In the genomic region with DNA sequence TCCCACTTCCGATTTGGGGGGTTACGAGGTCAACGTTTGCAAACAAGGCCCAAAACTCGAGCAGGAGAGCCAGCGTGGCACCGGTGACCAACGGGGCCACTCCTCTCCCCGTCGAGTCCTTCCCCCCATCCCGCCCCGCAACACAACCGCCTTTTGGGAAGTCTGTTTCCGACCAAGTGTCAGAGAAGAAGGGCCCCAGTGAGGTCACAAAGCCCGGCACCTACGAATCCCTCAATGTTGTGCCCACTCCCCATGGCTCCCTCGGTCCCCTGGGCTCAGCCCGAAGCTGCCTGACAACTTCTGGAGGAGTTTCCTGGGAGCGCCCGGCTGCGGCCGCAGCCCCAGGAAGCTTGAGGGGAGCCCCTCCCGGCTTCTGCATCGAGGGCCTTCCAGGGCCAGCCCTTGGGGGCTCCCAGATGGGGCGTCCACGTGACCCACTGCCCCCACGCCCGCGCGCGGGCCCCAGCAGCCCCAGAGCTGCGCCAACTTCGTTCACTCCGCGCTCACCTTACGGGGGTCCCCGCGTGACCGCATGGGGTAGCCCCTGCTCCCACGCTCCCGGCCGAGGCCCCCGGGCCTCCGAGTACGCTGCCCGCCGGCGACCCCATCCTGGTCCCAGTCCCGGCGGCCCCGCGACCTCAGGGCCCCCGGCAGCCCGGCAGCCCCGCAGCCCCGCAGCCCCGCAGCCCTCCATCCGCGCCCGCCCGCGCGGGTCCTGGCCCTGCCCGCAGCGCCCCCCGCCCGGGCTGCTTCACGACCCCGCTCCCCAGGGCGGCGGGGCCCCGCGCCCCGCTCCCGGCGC, we compare ENCODE assay signal across 1 cellular context.
TF ChIP-seq lines count a peak whose summit lies in the region.

No MANE protein-coding gene starts in this region.

TF ChIP-seq in K562, 482 proteins besides CTCF, POLR2A, EP300 and RAD21 (continues in another document):
- no peak for TF ChIP-seq MEF2D (tag; conservative IDR thresholded peaks at IDR 0.05; ENCODE audit: low read depth)
- 0 out of 2 replicates have a peak, but pooled peaks have one; percentile 9 for TF ChIP-seq POLR2G (IDR thresholded peaks at IDR 0.05; ENCODE audit: low read depth, low read length)
- TF ChIP-seq MYC (IDR thresholded peaks at IDR 0.05; ENCODE audit: low read depth, low read length) = no peak
- no peak for TF ChIP-seq MYC (CRISPR knock-in tag; IDR thresholded peaks at IDR 0.05; ENCODE audit: borderline replicate concordance, low read depth)
- TF ChIP-seq, protein P1, sequence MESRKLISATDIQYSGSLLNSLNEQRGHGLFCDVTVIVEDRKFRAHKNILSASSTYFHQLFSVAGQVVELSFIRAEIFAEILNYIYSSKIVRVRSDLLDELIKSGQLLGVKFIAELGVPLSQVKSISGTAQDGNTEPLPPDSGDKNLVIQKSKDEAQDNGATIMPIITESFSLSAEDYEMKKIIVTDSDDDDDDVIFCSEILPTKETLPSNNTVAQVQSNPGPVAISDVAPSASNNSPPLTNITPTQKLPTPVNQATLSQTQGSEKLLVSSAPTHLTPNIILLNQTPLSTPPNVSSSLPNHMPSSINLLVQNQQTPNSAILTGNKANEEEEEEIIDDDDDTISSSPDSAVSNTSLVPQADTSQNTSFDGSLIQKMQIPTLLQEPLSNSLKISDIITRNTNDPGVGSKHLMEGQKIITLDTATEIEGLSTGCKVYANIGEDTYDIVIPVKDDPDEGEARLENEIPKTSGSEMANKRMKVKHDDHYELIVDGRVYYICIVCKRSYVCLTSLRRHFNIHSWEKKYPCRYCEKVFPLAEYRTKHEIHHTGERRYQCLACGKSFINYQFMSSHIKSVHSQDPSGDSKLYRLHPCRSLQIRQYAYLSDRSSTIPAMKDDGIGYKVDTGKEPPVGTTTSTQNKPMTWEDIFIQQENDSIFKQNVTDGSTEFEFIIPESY (CRISPR knock-in tag; IDR thresholded peaks at IDR 0.05) = 0 out of 2 replicates have a peak, but pooled peaks have one; percentile 12
- TF ChIP-seq EP400 (IDR thresholded peaks at IDR 0.05) = 0 out of 2 replicates have a peak, but pooled peaks have one; percentile 5
- TF ChIP-seq NRF1 (conservative IDR thresholded peaks at IDR 0.05 in 1 of 2, IDR thresholded peaks at IDR 0.05 in 1 of 2) = 0 out of 4 replicates have a peak, but pooled peaks of 1 of the 2 experiments have one; percentile 8
- TF ChIP-seq, protein P2, sequence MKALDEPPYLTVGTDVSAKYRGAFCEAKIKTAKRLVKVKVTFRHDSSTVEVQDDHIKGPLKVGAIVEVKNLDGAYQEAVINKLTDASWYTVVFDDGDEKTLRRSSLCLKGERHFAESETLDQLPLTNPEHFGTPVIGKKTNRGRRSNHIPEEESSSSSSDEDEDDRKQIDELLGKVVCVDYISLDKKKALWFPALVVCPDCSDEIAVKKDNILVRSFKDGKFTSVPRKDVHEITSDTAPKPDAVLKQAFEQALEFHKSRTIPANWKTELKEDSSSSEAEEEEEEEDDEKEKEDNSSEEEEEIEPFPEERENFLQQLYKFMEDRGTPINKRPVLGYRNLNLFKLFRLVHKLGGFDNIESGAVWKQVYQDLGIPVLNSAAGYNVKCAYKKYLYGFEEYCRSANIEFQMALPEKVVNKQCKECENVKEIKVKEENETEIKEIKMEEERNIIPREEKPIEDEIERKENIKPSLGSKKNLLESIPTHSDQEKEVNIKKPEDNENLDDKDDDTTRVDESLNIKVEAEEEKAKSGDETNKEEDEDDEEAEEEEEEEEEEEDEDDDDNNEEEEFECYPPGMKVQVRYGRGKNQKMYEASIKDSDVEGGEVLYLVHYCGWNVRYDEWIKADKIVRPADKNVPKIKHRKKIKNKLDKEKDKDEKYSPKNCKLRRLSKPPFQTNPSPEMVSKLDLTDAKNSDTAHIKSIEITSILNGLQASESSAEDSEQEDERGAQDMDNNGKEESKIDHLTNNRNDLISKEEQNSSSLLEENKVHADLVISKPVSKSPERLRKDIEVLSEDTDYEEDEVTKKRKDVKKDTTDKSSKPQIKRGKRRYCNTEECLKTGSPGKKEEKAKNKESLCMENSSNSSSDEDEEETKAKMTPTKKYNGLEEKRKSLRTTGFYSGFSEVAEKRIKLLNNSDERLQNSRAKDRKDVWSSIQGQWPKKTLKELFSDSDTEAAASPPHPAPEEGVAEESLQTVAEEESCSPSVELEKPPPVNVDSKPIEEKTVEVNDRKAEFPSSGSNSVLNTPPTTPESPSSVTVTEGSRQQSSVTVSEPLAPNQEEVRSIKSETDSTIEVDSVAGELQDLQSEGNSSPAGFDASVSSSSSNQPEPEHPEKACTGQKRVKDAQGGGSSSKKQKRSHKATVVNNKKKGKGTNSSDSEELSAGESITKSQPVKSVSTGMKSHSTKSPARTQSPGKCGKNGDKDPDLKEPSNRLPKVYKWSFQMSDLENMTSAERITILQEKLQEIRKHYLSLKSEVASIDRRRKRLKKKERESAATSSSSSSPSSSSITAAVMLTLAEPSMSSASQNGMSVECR (CRISPR knock-in tag; IDR thresholded peaks at IDR 0.05) = no peak
- TF ChIP-seq ZC3H11A (IDR thresholded peaks at IDR 0.05; ENCODE audit: low read depth, low read length) = no peak
- no peak for TF ChIP-seq PTTG1 (tag; IDR thresholded peaks at IDR 0.05; ENCODE audit: low read depth)
- TF ChIP-seq, protein P3, sequence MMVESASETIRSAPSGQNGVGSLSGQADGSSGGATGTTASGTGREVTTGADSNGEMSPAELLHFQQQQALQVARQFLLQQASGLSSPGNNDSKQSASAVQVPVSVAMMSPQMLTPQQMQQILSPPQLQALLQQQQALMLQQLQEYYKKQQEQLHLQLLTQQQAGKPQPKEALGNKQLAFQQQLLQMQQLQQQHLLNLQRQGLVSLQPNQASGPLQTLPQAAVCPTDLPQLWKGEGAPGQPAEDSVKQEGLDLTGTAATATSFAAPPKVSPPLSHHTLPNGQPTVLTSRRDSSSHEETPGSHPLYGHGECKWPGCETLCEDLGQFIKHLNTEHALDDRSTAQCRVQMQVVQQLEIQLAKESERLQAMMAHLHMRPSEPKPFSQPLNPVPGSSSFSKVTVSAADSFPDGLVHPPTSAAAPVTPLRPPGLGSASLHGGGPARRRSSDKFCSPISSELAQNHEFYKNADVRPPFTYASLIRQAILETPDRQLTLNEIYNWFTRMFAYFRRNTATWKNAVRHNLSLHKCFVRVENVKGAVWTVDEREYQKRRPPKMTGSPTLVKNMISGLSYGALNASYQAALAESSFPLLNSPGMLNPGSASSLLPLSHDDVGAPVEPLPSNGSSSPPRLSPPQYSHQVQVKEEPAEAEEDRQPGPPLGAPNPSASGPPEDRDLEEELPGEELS (CRISPR knock-in tag; IDR thresholded peaks at IDR 0.05; ENCODE audit: borderline replicate concordance) = peak; percentile 45; the same call in 1 of the 2 replicates
- no peak for TF ChIP-seq ZC3H4 (CRISPR knock-in tag; IDR thresholded peaks at IDR 0.05; ENCODE audit: borderline replicate concordance)
- TF ChIP-seq, protein P4, sequence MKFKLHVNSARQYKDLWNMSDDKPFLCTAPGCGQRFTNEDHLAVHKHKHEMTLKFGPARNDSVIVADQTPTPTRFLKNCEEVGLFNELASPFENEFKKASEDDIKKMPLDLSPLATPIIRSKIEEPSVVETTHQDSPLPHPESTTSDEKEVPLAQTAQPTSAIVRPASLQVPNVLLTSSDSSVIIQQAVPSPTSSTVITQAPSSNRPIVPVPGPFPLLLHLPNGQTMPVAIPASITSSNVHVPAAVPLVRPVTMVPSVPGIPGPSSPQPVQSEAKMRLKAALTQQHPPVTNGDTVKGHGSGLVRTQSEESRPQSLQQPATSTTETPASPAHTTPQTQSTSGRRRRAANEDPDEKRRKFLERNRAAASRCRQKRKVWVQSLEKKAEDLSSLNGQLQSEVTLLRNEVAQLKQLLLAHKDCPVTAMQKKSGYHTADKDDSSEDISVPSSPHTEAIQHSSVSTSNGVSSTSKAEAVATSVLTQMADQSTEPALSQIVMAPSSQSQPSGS (CRISPR knock-in tag; IDR thresholded peaks at IDR 0.05) = no peak
- TF ChIP-seq HNRNPUL1 (IDR thresholded peaks at IDR 0.05; ENCODE audit: low read length) = no peak
- no peak for TF ChIP-seq EWSR1 (IDR thresholded peaks at IDR 0.05; ENCODE audit: borderline replicate concordance, low read depth, partially characterized antibody)
- TF ChIP-seq U2AF2 (optimal IDR thresholded peaks at IDR 0.05; ENCODE audit: low read depth, low read length) = no peak
- TF ChIP-seq, protein P5, sequence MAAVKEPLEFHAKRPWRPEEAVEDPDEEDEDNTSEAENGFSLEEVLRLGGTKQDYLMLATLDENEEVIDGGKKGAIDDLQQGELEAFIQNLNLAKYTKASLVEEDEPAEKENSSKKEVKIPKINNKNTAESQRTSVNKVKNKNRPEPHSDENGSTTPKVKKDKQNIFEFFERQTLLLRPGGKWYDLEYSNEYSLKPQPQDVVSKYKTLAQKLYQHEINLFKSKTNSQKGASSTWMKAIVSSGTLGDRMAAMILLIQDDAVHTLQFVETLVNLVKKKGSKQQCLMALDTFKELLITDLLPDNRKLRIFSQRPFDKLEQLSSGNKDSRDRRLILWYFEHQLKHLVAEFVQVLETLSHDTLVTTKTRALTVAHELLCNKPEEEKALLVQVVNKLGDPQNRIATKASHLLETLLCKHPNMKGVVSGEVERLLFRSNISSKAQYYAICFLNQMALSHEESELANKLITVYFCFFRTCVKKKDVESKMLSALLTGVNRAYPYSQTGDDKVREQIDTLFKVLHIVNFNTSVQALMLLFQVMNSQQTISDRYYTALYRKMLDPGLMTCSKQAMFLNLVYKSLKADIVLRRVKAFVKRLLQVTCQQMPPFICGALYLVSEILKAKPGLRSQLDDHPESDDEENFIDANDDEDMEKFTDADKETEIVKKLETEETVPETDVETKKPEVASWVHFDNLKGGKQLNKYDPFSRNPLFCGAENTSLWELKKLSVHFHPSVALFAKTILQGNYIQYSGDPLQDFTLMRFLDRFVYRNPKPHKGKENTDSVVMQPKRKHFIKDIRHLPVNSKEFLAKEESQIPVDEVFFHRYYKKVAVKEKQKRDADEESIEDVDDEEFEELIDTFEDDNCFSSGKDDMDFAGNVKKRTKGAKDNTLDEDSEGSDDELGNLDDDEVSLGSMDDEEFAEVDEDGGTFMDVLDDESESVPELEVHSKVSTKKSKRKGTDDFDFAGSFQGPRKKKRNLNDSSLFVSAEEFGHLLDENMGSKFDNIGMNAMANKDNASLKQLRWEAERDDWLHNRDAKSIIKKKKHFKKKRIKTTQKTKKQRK (IDR thresholded peaks at IDR 0.05; ENCODE audit: borderline replicate concordance, low read depth, low read length) = no peak
- no peak for TF ChIP-seq FOXA3 (CRISPR knock-in tag; conservative IDR thresholded peaks at IDR 0.05 in 1 of 2, IDR thresholded peaks at IDR 0.05 in 1 of 2)
- no peak for TF ChIP-seq MED1 (CRISPR knock-in tag; IDR thresholded peaks at IDR 0.05; ENCODE audit: borderline replicate concordance)
- TF ChIP-seq NCOA2 (IDR thresholded peaks at IDR 0.05; ENCODE audit: partially characterized antibody in 2 of 2) = no peak
- TF ChIP-seq ZNF41 (CRISPR knock-in tag; conservative IDR thresholded peaks at IDR 0.05) = no peak
- TF ChIP-seq, protein P6, sequence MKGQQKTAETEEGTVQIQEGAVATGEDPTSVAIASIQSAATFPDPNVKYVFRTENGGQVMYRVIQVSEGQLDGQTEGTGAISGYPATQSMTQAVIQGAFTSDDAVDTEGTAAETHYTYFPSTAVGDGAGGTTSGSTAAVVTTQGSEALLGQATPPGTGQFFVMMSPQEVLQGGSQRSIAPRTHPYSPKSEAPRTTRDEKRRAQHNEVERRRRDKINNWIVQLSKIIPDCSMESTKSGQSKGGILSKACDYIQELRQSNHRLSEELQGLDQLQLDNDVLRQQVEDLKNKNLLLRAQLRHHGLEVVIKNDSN (CRISPR knock-in tag; IDR thresholded peaks at IDR 0.05) = peak; percentile 68
- TF ChIP-seq ZNF232 (CRISPR knock-in tag; IDR thresholded peaks at IDR 0.05) = 0 out of 2 replicates have a peak, but pooled peaks have one; percentile 35
- TF ChIP-seq, protein P7, sequence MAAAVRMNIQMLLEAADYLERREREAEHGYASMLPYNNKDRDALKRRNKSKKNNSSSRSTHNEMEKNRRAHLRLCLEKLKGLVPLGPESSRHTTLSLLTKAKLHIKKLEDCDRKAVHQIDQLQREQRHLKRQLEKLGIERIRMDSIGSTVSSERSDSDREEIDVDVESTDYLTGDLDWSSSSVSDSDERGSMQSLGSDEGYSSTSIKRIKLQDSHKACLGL (CRISPR knock-in tag; IDR thresholded peaks at IDR 0.05; ENCODE audit: borderline replicate concordance, poor library complexity, severe bottlenecking) = no peak
- TF ChIP-seq RAD51 (IDR thresholded peaks at IDR 0.05; ENCODE audit: borderline replicate concordance, low read depth) = peak; percentile 67; the same call in 1 of the 2 replicates
- peak in 1 of 3 experiments; percentile 11 for TF ChIP-seq YY1 (IDR thresholded peaks at IDR 0.05; ENCODE audit: borderline replicate concordance in 1 of 3, control insufficient read depth in 1 of 3, extremely low read depth in 1 of 3, insufficient read depth in 3 of 3, insufficient read length in 1 of 3, insufficient replicate concordance in 2 of 3, low read depth in 1 of 3, low read length in 2 of 3)
- TF ChIP-seq EGR1 (conservative IDR thresholded peaks at IDR 0.05) = 0 out of 2 replicates have a peak, but pooled peaks have one; percentile 20
- TF ChIP-seq CBFA2T2 (conservative IDR thresholded peaks at IDR 0.05) = 0 out of 2 replicates have a peak, but pooled peaks have one; percentile 6
- TF ChIP-seq RBFOX2 (IDR thresholded peaks at IDR 0.05; ENCODE audit: low read depth, low read length) = 0 out of 2 replicates have a peak, but pooled peaks have one; percentile 31
- no peak for TF ChIP-seq HMG20A (CRISPR knock-in tag; conservative IDR thresholded peaks at IDR 0.05)
- TF ChIP-seq ZFP1 (CRISPR knock-in tag; IDR thresholded peaks at IDR 0.05) = no peak
- peak; percentile 67; the same call in 1 of the 2 replicates for TF ChIP-seq SAFB (IDR thresholded peaks at IDR 0.05; ENCODE audit: borderline replicate concordance, low read depth, low read length)
- no peak for TF ChIP-seq SLC30A9 (CRISPR knock-in tag; IDR thresholded peaks at IDR 0.05)
- no peak for TF ChIP-seq GABPB2 (CRISPR knock-in tag; conservative IDR thresholded peaks at IDR 0.05)
- TF ChIP-seq FOXJ2 (tag; IDR thresholded peaks at IDR 0.05) = no peak
- TF ChIP-seq TGIF2 (CRISPR knock-in tag; IDR thresholded peaks at IDR 0.05) = no peak
- TF ChIP-seq, protein P8, sequence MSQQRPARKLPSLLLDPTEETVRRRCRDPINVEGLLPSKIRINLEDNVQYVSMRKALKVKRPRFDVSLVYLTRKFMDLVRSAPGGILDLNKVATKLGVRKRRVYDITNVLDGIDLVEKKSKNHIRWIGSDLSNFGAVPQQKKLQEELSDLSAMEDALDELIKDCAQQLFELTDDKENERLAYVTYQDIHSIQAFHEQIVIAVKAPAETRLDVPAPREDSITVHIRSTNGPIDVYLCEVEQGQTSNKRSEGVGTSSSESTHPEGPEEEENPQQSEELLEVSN (IDR thresholded peaks at IDR 0.05; ENCODE audit: borderline replicate concordance in 1 of 2, extremely low read depth in 1 of 2, insufficient read depth in 1 of 2, insufficient read length in 1 of 2, low read depth in 1 of 2, low read length in 1 of 2, poor library complexity in 1 of 2, severe bottlenecking in 1 of 2) = peak; percentile 8 to 23
- TF ChIP-seq SMAD1 (IDR thresholded peaks at IDR 0.05; ENCODE audit: low read depth, low read length, partially characterized antibody) = no peak
- no peak for TF ChIP-seq KDM2B (CRISPR knock-in tag; IDR thresholded peaks at IDR 0.05)
- no peak for TF ChIP-seq CBX1 (IDR thresholded peaks at IDR 0.05; ENCODE audit: low read depth)
- TF ChIP-seq KAT7 (CRISPR knock-in tag; IDR thresholded peaks at IDR 0.05; ENCODE audit: borderline replicate concordance) = no peak
- no peak for TF ChIP-seq EHMT2 (IDR thresholded peaks at IDR 0.05)
- TF ChIP-seq HDAC6 (IDR thresholded peaks at IDR 0.05; ENCODE audit: low read depth, low read length) = no peak
- TF ChIP-seq ATF1 (CRISPR knock-in tag; IDR thresholded peaks at IDR 0.05) = no peak
- no peak for TF ChIP-seq ATF1 (tag; IDR thresholded peaks at IDR 0.05)
- TF ChIP-seq TOE1 (IDR thresholded peaks at IDR 0.05; ENCODE audit: borderline replicate concordance) = 0 out of 2 replicates have a peak, but pooled peaks have one; percentile 23
- no peak for TF ChIP-seq TOE1 (CRISPR knock-in tag; IDR thresholded peaks at IDR 0.05; ENCODE audit: borderline replicate concordance, low read depth)
